In genomic region chr6:139474145-139475108, GRCh38 we compare ENCODE assay signal across 1 cellular context.
TF ChIP-seq lines count a peak whose summit lies in the region.

No MANE protein-coding gene starts in this region.

TF ChIP-seq in K562, 482 proteins besides CTCF, POLR2A, EP300 and RAD21 (continued from another document and continues in another):
- TF ChIP-seq ZBTB2 (IDR thresholded peaks at IDR 0.05) (peak; percentile 56), DNMT1 (IDR thresholded peaks at IDR 0.05) (peak; percentile 32; the same call in 1 of the 2 replicates), SMARCA4 (IDR thresholded peaks at IDR 0.05) (0 out of 2 replicates have a peak, but pooled peaks have one; percentile 59), TAF15 (IDR thresholded peaks at IDR 0.05; ENCODE audit: low read depth, low read length) (no peak), EP400 (IDR thresholded peaks at IDR 0.05) (0 out of 2 replicates have a peak, but pooled peaks have one; percentile 16), BCL6 (CRISPR knock-in tag; IDR thresholded peaks at IDR 0.05) (no peak), NR3C1 (CRISPR knock-in tag; IDR thresholded peaks at IDR 0.05) (no peak), CHD7 (IDR thresholded peaks at IDR 0.05; ENCODE audit: low read depth, low read length) (no peak), MXD1 (CRISPR knock-in tag; IDR thresholded peaks at IDR 0.05; ENCODE audit: borderline replicate concordance, poor library complexity, severe bottlenecking) (no peak), TBL1XR1 (IDR thresholded peaks at IDR 0.05; ENCODE audit: low read length in 2 of 2) (0 out of 4 replicates have a peak, but pooled peaks of 1 of the 2 experiments have one; percentile 18), NFATC3 (IDR thresholded peaks at IDR 0.05) (peak; percentile 70; the same call in 1 of the 2 replicates), IRF9 (tag; IDR thresholded peaks at IDR 0.05) (0 out of 2 replicates have a peak, but pooled peaks have one; percentile 48), NONO (IDR thresholded peaks at IDR 0.05; ENCODE audit: low read depth in 2 of 2, low read length in 1 of 2) (no peak), ZNF146 (CRISPR knock-in tag; IDR thresholded peaks at IDR 0.05; ENCODE audit: unreplicated experiment) (no peak), ELF4 (CRISPR knock-in tag; IDR thresholded peaks at IDR 0.05) (no peak), CBFA2T2 (conservative IDR thresholded peaks at IDR 0.05) (no peak), CC2D1A (IDR thresholded peaks at IDR 0.05) (peak; percentile 29; the same call in 1 of the 2 replicates), C11orf30 (IDR thresholded peaks at IDR 0.05; ENCODE audit: low read depth) (no peak), ZMIZ1 (IDR thresholded peaks at IDR 0.05; ENCODE audit: low read depth in 2 of 2, low read length in 2 of 2) (0 out of 4 replicates have a peak, but pooled peaks of 1 of the 2 experiments have one; percentile 21), ATF3 (IDR thresholded peaks at IDR 0.05) (no peak), ATF3 (CRISPR knock-in tag; conservative IDR thresholded peaks at IDR 0.05) (no peak), ARNT (IDR thresholded peaks at IDR 0.05) (peak; percentile 22 to 68; a peak in 1 of 4 replicates), ASH1L (IDR thresholded peaks at IDR 0.05; ENCODE audit: borderline replicate concordance, low read depth, partially characterized antibody) (peak; percentile 48), NFRKB (IDR thresholded peaks at IDR 0.05; ENCODE audit: low read depth) (peak; percentile 90), PYGO2 (tag; IDR thresholded peaks at IDR 0.05) (no peak), ZNF384 (IDR thresholded peaks at IDR 0.05; ENCODE audit: low read depth, low read length) (peak; percentile 74), ZNF766 (CRISPR knock-in tag; conservative IDR thresholded peaks at IDR 0.05) (0 out of 2 replicates have a peak, but pooled peaks have one; percentile 34)
